9 cellular contexts compared by ENCODE assay signal in the genomic region with DNA sequence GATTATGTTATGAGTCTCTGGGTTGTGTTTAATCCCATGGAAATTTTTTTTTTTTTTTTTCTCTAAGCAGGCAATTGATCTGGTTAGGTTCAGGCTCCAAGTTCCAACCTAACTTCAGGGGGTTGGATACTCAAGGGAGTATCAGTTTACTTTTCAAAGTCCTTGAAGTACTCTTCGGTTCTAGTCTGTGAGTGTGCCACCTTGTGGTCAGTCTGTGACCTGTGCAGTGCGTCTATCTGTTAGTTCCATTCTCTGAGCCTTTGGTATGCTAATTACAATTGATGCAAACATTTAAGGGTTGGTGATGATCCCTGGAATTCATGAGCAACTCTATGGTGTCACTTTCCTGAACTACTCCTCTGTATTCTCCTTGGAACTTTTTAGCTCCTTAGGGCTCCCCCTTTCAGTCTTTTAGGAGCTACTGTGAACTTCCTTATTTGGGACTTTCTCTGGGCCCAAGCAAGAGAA.
DNase-seq lines count a peak whose midpoint lies in the region; ATAC-seq and TF ChIP-seq lines count a peak whose summit lies in the region.
"Had no signal": no experiment of that assay in that cellular context is flagged by ENCODE, and none has a peak within 500 bp of the region (broad histone marks: within the 10 kb centered on the region; RNA-seq: fewer than 3 reads in every experiment).

No MANE protein-coding gene starts in this region.

- H3K36me3 ChIP-seq in GM06990 (ENCODE audit: control insufficient read depth, insufficient read depth, low read length) (no peaks in the 10 kb centered on the region), Panc1 (ENCODE audit: control insufficient read depth, insufficient read depth, low read length) (no peaks in the 10 kb centered on the region), stomach (no peaks in the 10 kb centered on the region)
- H3K36me3 ChIP-seq: neutrophil had no signal

- WGBS in stomach, 5 donors, result 14 to 39% (median 22%) methylated on average over 2 of the region's 2 CpGs

- CTCF ChIA-PET in Panc1 (lab: Charles Lee), result interaction anchor here (0.5 to 0.7 kb wide), 2 partner anchors 51 to 1002 kb away, joined by 4 to 6 read pairs; no protein-coding TSS in a partner anchor

- H3K4me1 ChIP-seq in Panc1 (ENCODE audit: control insufficient read depth, insufficient read depth, low read length), result no peaks in the 10 kb centered on the region
- no peaks in the 10 kb centered on the region for H3K4me1 ChIP-seq in stomach

- in situ Hi-C loops in Panc1 (cut with HindIII; ENCODE audit: low pct_unique_long_range_greater_than_20kb, low sequenced_read_pairs), result no loop called here

- intact Hi-C loops in Panc1 (cut with micrococcal nuclease; ENCODE audit: unreplicated experiment), result loop anchor here (5.0 to 10.0 kb wide), 2 partner anchors 201 to 338 kb away; no protein-coding TSS in a partner anchor
- intact Hi-C loops in stomach (cut with DNase I; ENCODE audit: low total_unique reads), result no loop called here

- H3K27ac ChIP-seq in Panc1 (ENCODE audit: low read length), result peak overlapping the region; percentile 45; the same call in 1 of the 2 replicates
- no peak overlapping the region for H3K27ac ChIP-seq in stomach
- H3K27ac ChIP-seq: neutrophil had no signal

- no peak overlapping the region for H3K4me3 ChIP-seq in GM06990 (replicated peaks; ENCODE audit: low read depth, low read length)
- no peak overlapping the region for H3K4me3 ChIP-seq in Panc1 (ENCODE audit: low read depth in 2 of 2, low read length in 2 of 2)
- no peak overlapping the region for H3K4me3 ChIP-seq in fibroblast of the aortic adventitia (ENCODE audit: low read depth, low read length)
- H3K4me3 ChIP-seq in stomach, result no peak overlapping the region

- peak; percentile 74 for TF ChIP-seq CTCF in GM06990 (IDR thresholded peaks at IDR 0.05; ENCODE audit: insufficient read depth, low read length, poor library complexity, severe bottlenecking)
- TF ChIP-seq CTCF in Panc1 (IDR thresholded peaks at IDR 0.05), result peak; percentile 69
- TF ChIP-seq CTCF in fibroblast of the aortic adventitia (IDR thresholded peaks at IDR 0.05; ENCODE audit: insufficient read depth, low read length), result peak; percentile 55
- TF ChIP-seq CTCF in stomach (IDR thresholded peaks at IDR 0.05), result peak in 5 of 7 experiments; percentile 47 to 55 (median 51)

- H3K9me3 ChIP-seq in Panc1 (ENCODE audit: control insufficient read depth, insufficient read depth, low read depth, low read length), result no peaks in the 10 kb centered on the region; the same call in 1 of the 2 replicates
- H3K9me3 ChIP-seq in stomach, result peaks cover 0 to 7% (median 0%) of the 10 kb centered on the region in 4 donors
- H3K9me3 ChIP-seq: neutrophil had no signal

- POLR2A ChIA-PET in Panc1 (lab: Charles Lee), result no interaction called here

- TF ChIP-seq POLR2A in stomach (IDR thresholded peaks at IDR 0.05), result no peak

- TF ChIP-seq EP300 in stomach (IDR thresholded peaks at IDR 0.05), result no peak

- H3K27me3 ChIP-seq in GM06990 (replicated peaks; ENCODE audit: control insufficient read depth, insufficient read depth, low read length) (no peaks in the 10 kb centered on the region), Panc1 (ENCODE audit: control insufficient read depth, insufficient read depth, low read length) (no peaks in the 10 kb centered on the region), stomach (no peaks in the 10 kb centered on the region)
- H3K27me3 ChIP-seq: neutrophil had no signal

- BruUV-seq in Panc1 (replicated peaks; lab: Mats Ljungman, UMichigan), result no TSS peak

- DNase-seq in GM06990 (ENCODE audit: extremely low read depth, insufficient read length), result no peak
- peak; percentile 70 for DNase-seq in HCEC 1CT
- no peak for DNase-seq in Panc1 (ENCODE audit: low read depth, low spot score)
- peak; percentile 73 for DNase-seq in fibroblast of the aortic adventitia (ENCODE audit: low read depth)
- peak; percentile 55 for DNase-seq in stomach
- no peak for DNase-seq in GM19238 (ENCODE audit: insufficient read length, low spot score)
- DNase-seq in NCI-H2196 (lab: John Stamatoyannopoulos, UW; ENCODE audit: unreplicated experiment), result no peak
- no peak for DNase-seq in GF-D8 (lab: John Stamatoyannopoulos, UW)

- ATAC-seq in Panc1, result peak; percentile 71

Comparison
In these comparisons a context has a peak if more than half of its experiments do, and no peak if none do; other contexts are left out.
1. DNase-seq: peak in HCEC 1CT (single experiment), fibroblast of the aortic adventitia (single experiment) and stomach (single experiment); none in GM06990 (single experiment), Panc1 (single experiment), GM19238 (single experiment), NCI-H2196 (single experiment) and GF-D8 (single experiment).
2. Peak in every context shown above with its lines, with median percentiles within 50 percentile points of each other: CTCF ChIP-seq.